ENCODE assay signal across 9 cellular contexts in genomic region chr11:72069200-72069599, GRCh38. TPM values are rescaled to one million over a fixed set of nuclear protein-coding genes. Genes with fewer than 3 reads are reported as not detected.
A peak's percentile ranks its signal among the peaks of the same experiment; 100 is the strongest.
DNase-seq lines count a peak whose midpoint lies in the region; ATAC-seq and TF ChIP-seq lines count a peak whose summit lies in the region.
"Had no signal": no experiment of that assay in that cellular context is flagged by ENCODE, and none has a peak within 500 bp of the region (broad histone marks: within the 10 kb centered on the region; RNA-seq: fewer than 3 reads in every experiment).

No MANE protein-coding gene starts in this region.

- no peak overlapping the region for H2AFZ ChIP-seq in HCT116 (ENCODE audit: low read depth, low read length, poor library complexity, severe bottlenecking)

- intact Hi-C loops in HCT116 (cut with micrococcal nuclease) = no loop called here
- intact Hi-C loops in adrenal gland (cut with DNase I) = no loop called here
- intact Hi-C loops in stomach (cut with DNase I; ENCODE audit: low total_unique reads) = no loop called here

- H3K4me2 ChIP-seq in HCT116 (ENCODE audit: low read length) = peak overlapping the region; percentile 66

- POLR2A ChIA-PET in HCT116 (lab: Charles Lee) = interaction anchor here (1.1 kb wide), 1 partner anchor 43 kb away, joined by 3 read pairs; the partner anchor contains the start of gene ANAPC15

- TF ChIP-seq POLR2A in HCT116 (IDR thresholded peaks at IDR 0.05; ENCODE audit: borderline replicate concordance, extremely low read depth, insufficient read depth, insufficient read length) (no peak), adrenal gland (IDR thresholded peaks at IDR 0.05) (no peak), stomach (IDR thresholded peaks at IDR 0.05) (no peak)

- ATAC-seq in HCT116 (no peak), HG03432 (IDR thresholded peaks at IDR 0.05; ENCODE audit: unreplicated experiment) (no peak), HG02678 (IDR thresholded peaks at IDR 0.05; ENCODE audit: unreplicated experiment) (no peak)

- no TSS peak for BruUV-seq in HCT116 (replicated peaks; lab: Mats Ljungman, UMichigan)

- H3K36me3 ChIP-seq in HCT116 (ENCODE audit: control insufficient read depth in 1 of 2, insufficient read depth in 2 of 2, low read length in 2 of 2) = peaks cover 2 to 7% of the 10 kb centered on the region in 2 experiments; a peak in 3 of 4 replicates
- no peaks in the 10 kb centered on the region for H3K36me3 ChIP-seq in adrenal gland (replicated peaks in 1 of 2)
- H3K36me3 ChIP-seq in stomach = peaks cover 0 to 10% (median 4%) of the 10 kb centered on the region in 4 donors

- TF ChIP-seq EP300 in stomach (IDR thresholded peaks at IDR 0.05) = no peak

- no peak for TF ChIP-seq RAD21 in HCT116 (IDR thresholded peaks at IDR 0.05; ENCODE audit: low read depth)

- peaks cover 48 to 53% of the 10 kb centered on the region in 2 experiments for H3K4me1 ChIP-seq in HCT116 (ENCODE audit: control insufficient read depth in 1 of 2, insufficient read depth in 2 of 2, low read length in 2 of 2)
- H3K4me1 ChIP-seq in adrenal gland (replicated peaks in 1 of 2) = peaks cover 40 to 57% of the 10 kb centered on the region in 2 donors
- H3K4me1 ChIP-seq in stomach = peaks cover 35 to 67% (median 49%) of the 10 kb centered on the region in 4 donors

- H3K9me3 ChIP-seq in HCT116 (ENCODE audit: control insufficient read depth in 1 of 2, insufficient read depth in 1 of 2, low read depth in 1 of 2, low read length in 2 of 2) (no peaks in the 10 kb centered on the region), adrenal gland (replicated peaks in 1 of 3) (no peaks in the 10 kb centered on the region), stomach (no peaks in the 10 kb centered on the region)

- H3K27ac ChIP-seq in HCT116 (ENCODE audit: low read depth, low read length) (peak overlapping the region; percentile 43; the same call in 1 of the 2 replicates), adrenal gland (peak overlapping the region; percentile 49 to 95 (median 80)), stomach (peak overlapping the region; percentile 46 to 85 (median 80))

- no peak for TF ChIP-seq CTCF in HCT116 (IDR thresholded peaks at IDR 0.05 in 2 of 3, conservative IDR thresholded peaks at IDR 0.05 in 1 of 3; ENCODE audit: borderline replicate concordance in 1 of 3, insufficient read depth in 1 of 3, low read depth in 2 of 3, low read length in 2 of 3)
- no peak for TF ChIP-seq CTCF in adrenal gland (IDR thresholded peaks at IDR 0.05)
- TF ChIP-seq CTCF in stomach (IDR thresholded peaks at IDR 0.05) = no peak

- DNase-seq in HCT116 (ENCODE audit: low read depth, low spot score) (no peak), adrenal gland (no peak), iris pigment epithelial cell (ENCODE audit: low read depth) (peak; percentile 50), stomach (no peak), KG1 (lab: John Stamatoyannopoulos, UW) (no peak)
- DNase-seq in stimulated activated CD4-positive, alpha-beta T cell treated with anti-CD3 and anti-CD28 coated beads, Interleukin-2, amount 100 ng/mL, for 48 hours = no peak

- no peaks in the 10 kb centered on the region for H4K20me1 ChIP-seq in HCT116 (ENCODE audit: insufficient read depth)

- peaks cover 91% of the 10 kb centered on the region for H3K79me2 ChIP-seq in HCT116 (ENCODE audit: insufficient read depth, low read length)

- H3K27me3 ChIP-seq in HCT116 (ENCODE audit: insufficient read depth, low read length) = no peaks in the 10 kb centered on the region
- no peaks in the 10 kb centered on the region for H3K27me3 ChIP-seq in adrenal gland
- H3K27me3 ChIP-seq in stomach = no peaks in the 10 kb centered on the region

- no peaks in the 10 kb centered on the region for H3K9me2 ChIP-seq in HCT116 (ENCODE audit: insufficient read depth)

- RAD21 ChIA-PET in HCT116 (lab: Charles Lee; ENCODE audit: low non-redundant PET in 1 of 2, low total read pairs in 2 of 2, uncharacterized antibody in 2 of 2, unreplicated experiment in 2 of 2) = no interaction called here

- H3K4me3 ChIP-seq in HCT116 (replicated peaks in 1 of 2; ENCODE audit: low read depth in 1 of 2, low read length in 2 of 2) (no peak overlapping the region), adrenal gland (peak overlapping the region in 1 of 4 donors; percentile 43), stomach (no peak overlapping the region)

- CTCF ChIA-PET in HCT116 (lab: Charles Lee) = no interaction called here

- H3K9ac ChIP-seq in HCT116 (ENCODE audit: low read length) = peak overlapping the region; percentile 50

TF ChIP-seq in HCT116, 20 proteins besides CTCF, POLR2A, EP300 and RAD21:
- TF ChIP-seq EZH2 (IDR thresholded peaks at IDR 0.05) (no peak), ZBTB33 (IDR thresholded peaks at IDR 0.05; ENCODE audit: extremely low read depth, insufficient replicate concordance, low read length) (no peak), REST (IDR thresholded peaks at IDR 0.05; ENCODE audit: low read depth) (no peak), ATF3 (IDR thresholded peaks at IDR 0.05) (no peak), YY1 (IDR thresholded peaks at IDR 0.05; ENCODE audit: extremely low read depth, insufficient replicate concordance, low read depth, low read length) (no peak), ZNF274 (IDR thresholded peaks at IDR 0.05; ENCODE audit: low read depth, low read length) (no peak), JUND (IDR thresholded peaks at IDR 0.05) (no peak)

RNA-seq across cellular contexts. Expression of gene NUMA1, which starts 11.1 kb away (rescaled TPM):
- total RNA-seq in HCT116 (2021; ENCODE audit: unreplicated experiment) (133 TPM), adrenal gland (100 to 1,000 TPM; 158 to 380 (median 274) TPM), stomach (100 to 1,000 TPM; 161 to 619 (median 285) TPM)
- 143 and 145 TPM in 2 replicates for polyA plus RNA-seq in HCT116 (2012)
- polyA plus RNA-seq in adrenal gland (100 to 1,000 TPM in 2 of 3 donors, 10 to 100 TPM in 1; 86.7 to 677 (median 313) TPM), stomach (100 to 1,000 TPM in 1 of 3 donors, 10 to 100 TPM in 2; 84.2 to 115 (median 92.1) TPM)

RNA-seq across cellular contexts. Expression of gene LRRC51, which starts 11.4 kb away (rescaled TPM):
- 10.8 TPM for total RNA-seq in HCT116 (2021; ENCODE audit: unreplicated experiment)
- 16.3 and 16.9 TPM in 2 replicates for polyA plus RNA-seq in HCT116 (2012)
- total RNA-seq in adrenal gland = 10 to 100 TPM in 5 of 8 donors, 1 to 10 TPM in 3; 2.4 to 15.4 (median 11.2) TPM
- 10 to 100 TPM in 2 of 3 donors, 1 to 10 TPM in 1; 5.3 to 15.7 (median 10.4) TPM for polyA plus RNA-seq in adrenal gland
- total RNA-seq in stomach = 1 to 10 TPM in 2 of 5 donors, not detected in 3; 2.0 to 4.8 TPM
- polyA plus RNA-seq in stomach = 1 to 10 TPM; 5.8 to 7.9 (median 6.8) TPM

RNA-seq across cellular contexts. Expression of gene LAMTOR1, which starts 33.9 kb away (rescaled TPM):
- total RNA-seq in HCT116 (2021; ENCODE audit: unreplicated experiment) = 63.9 TPM
- polyA plus RNA-seq in HCT116 (2012) = 82.9 and 85.9 TPM in 2 replicates
- total RNA-seq in adrenal gland = 100 to 1,000 TPM; 107 to 297 (median 165) TPM
- 100 to 1,000 TPM in 1 of 3 donors, 10 to 100 TPM in 2; 86.1 to 140 (median 89.1) TPM for polyA plus RNA-seq in adrenal gland
- 100 to 1,000 TPM in 2 of 5 donors, 10 to 100 TPM in 2, 1 to 10 TPM in 1; 3.5 to 121 (median 88.4) TPM for total RNA-seq in stomach
- 100 to 1,000 TPM in 2 of 3 donors, 10 to 100 TPM in 1; 88.6 to 159 (median 153) TPM for polyA plus RNA-seq in stomach

RNA-seq across cellular contexts. Expression of gene TOMT, which starts 36.5 kb away (rescaled TPM):
- total RNA-seq in HCT116 (2021; ENCODE audit: unreplicated experiment) (not detected), adrenal gland (not detected), stomach (not detected)
- polyA plus RNA-seq in HCT116 (2012) = not detected in 2 replicates
- polyA plus RNA-seq in adrenal gland (not detected), stomach (not detected)
- total RNA-seq: pulmonary artery endothelial cell had no signal

RNA-seq across cellular contexts. Expression of gene ANAPC15, which starts 43.3 kb away (rescaled TPM):
- total RNA-seq in HCT116 (2021; ENCODE audit: unreplicated experiment) = 65.6 TPM
- polyA plus RNA-seq in HCT116 (2012) = 97.2 and 98.8 TPM in 2 replicates
- 10 to 100 TPM; 15.3 to 36.6 (median 33.9) TPM for total RNA-seq in adrenal gland
- 10 to 100 TPM; 62.7 to 80.0 (median 77.1) TPM for polyA plus RNA-seq in adrenal gland
- 10 to 100 TPM; 13.3 to 74.1 (median 17.0) TPM for total RNA-seq in stomach
- polyA plus RNA-seq in stomach = 10 to 100 TPM; 56.4 to 79.1 (median 74.8) TPM
